In genomic region chr16:84647830-84648594, GRCh38 we compare ENCODE assay signal across 8 cellular contexts. TPM values are rescaled to one million over a fixed set of nuclear protein-coding genes. Genes with fewer than 3 reads are reported as not detected.
DNase-seq lines count a peak whose midpoint lies in the region; ATAC-seq and TF ChIP-seq lines count a peak whose summit lies in the region.

TSS of gene KLHL36 (plus strand) at chr16:84648511. CDS start at chr16:84650868, 2,357 bp downstream.

- peak within 1 kb of the TSS; percentile 58 to 69 for H3K27ac ChIP-seq in ovary
- H3K27ac ChIP-seq in thyroid gland: peak within 1 kb of the TSS; percentile 81 to 86 (median 83)

- H3K36me3 ChIP-seq in ovary (no peaks in the 10 kb centered on the region), thyroid gland (peaks cover 5% of the 10 kb centered on the region in 2 donors)

- peak within 1 kb of the TSS; percentile 82 for H3K4me3 Mint-ChIP-seq in activated naive CD4-positive, alpha-beta T cell treated with anti-CD3 and anti-CD28 coated beads, Interleukin-2, amount 10 ng/mL, durations not matched to agents 7 days and 5 days

- POLR2A ChIA-PET in AG04449 (lab: Yijun Ruan, JAX): interaction anchor here (1.2 kb wide), 1 partner anchor 31 kb away, joined by 3 read pairs; no protein-coding TSS in a partner anchor

- no peak for TF ChIP-seq CTCF in AG04449 (IDR thresholded peaks at IDR 0.05; ENCODE audit: insufficient read depth, low read length, missing control alignments)
- TF ChIP-seq CTCF in ovary (IDR thresholded peaks at IDR 0.05): peak in 1 of 3 donors; percentile 12
- TF ChIP-seq CTCF in thyroid gland (IDR thresholded peaks at IDR 0.05): peak in 1 of 6 experiments; percentile 24

- peaks cover 50% of the 10 kb centered on the region for H3K4me1 Mint-ChIP-seq in activated naive CD4-positive, alpha-beta T cell treated with anti-CD3 and anti-CD28 coated beads, Interleukin-2, amount 10 ng/mL, durations not matched to agents 7 days and 5 days

- DNase-seq in AG04449 (ENCODE audit: low read depth, low spot score) (no peak), head of caudate nucleus (peak in 40 of 42 donors; percentile 22 to 86 (median 70)), ovary (peak; percentile 62 to 82 (median 75)), thyroid gland (peak; percentile 53 to 58)
- DNase-seq in activated naive CD4-positive, alpha-beta T cell treated with anti-CD3 and anti-CD28 coated beads, Interleukin-2, amount 10 ng/mL, durations not matched to agents 7 days and 5 days: peak; percentile 79

- WGBS in ovary, 3 donors: 4 to 15% (median 6%) methylated on average over 18 to 77 of the region's 77 CpGs
- 17 to 28% methylated on average over 17 to 26 of the region's 77 CpGs for WGBS in thyroid gland, 2 donors

- H3K9me3 ChIP-seq in ovary (no peaks in the 10 kb centered on the region), thyroid gland (no peaks in the 10 kb centered on the region)

- CTCF ChIA-PET in AG04449 (lab: Yijun Ruan, JAX): interaction anchor here (0.7 to 5.0 kb wide), 11 partner anchors 15 to 142 kb away, joined by 3 to 30 read pairs (median 8); no protein-coding TSS in a partner anchor
- CTCF ChIA-PET in activated naive CD4-positive, alpha-beta T cell treated with anti-CD3 and anti-CD28 coated beads, Interleukin-2, amount 10 ng/mL, durations not matched to agents 7 days and 5 days (lab: Charles Lee): interaction anchor here (0.8 to 1.4 kb wide), 4 partner anchors 10 to 92 kb away, joined by 3 to 4 read pairs (median 4); no protein-coding TSS in a partner anchor

- H3K27me3 ChIP-seq in ovary (no peaks in the 10 kb centered on the region), thyroid gland (no peaks in the 10 kb centered on the region)

- no peak for TF ChIP-seq EP300 in ovary (IDR thresholded peaks at IDR 0.05)

- H3K27ac Mint-ChIP-seq in activated naive CD4-positive, alpha-beta T cell treated with anti-CD3 and anti-CD28 coated beads, Interleukin-2, amount 10 ng/mL, durations not matched to agents 7 days and 5 days: peak within 1 kb of the TSS; percentile 83

- peaks cover 35% of the 10 kb centered on the region for H3K36me3 Mint-ChIP-seq in activated naive CD4-positive, alpha-beta T cell treated with anti-CD3 and anti-CD28 coated beads, Interleukin-2, amount 10 ng/mL, durations not matched to agents 7 days and 5 days

- intact Hi-C loops in head of caudate nucleus (cut with DNase I) (no loop called here), ovary (cut with DNase I) (no loop called here), thyroid gland (cut with DNase I) (no loop called here)

- peaks cover 9% of the 10 kb centered on the region for H3K4me1 ChIP-seq in ovary (ENCODE audit: insufficient read depth)
- peaks cover 15 to 19% of the 10 kb centered on the region in 2 donors for H3K4me1 ChIP-seq in thyroid gland

- ATAC-seq in GM18519 (IDR thresholded peaks at IDR 0.05; ENCODE audit: low FRiP score, unreplicated experiment) (peak; percentile 44), HG03039 (IDR thresholded peaks at IDR 0.05; ENCODE audit: unreplicated experiment) (peak; percentile 67)

- H3K9me3 Mint-ChIP-seq in activated naive CD4-positive, alpha-beta T cell treated with anti-CD3 and anti-CD28 coated beads, Interleukin-2, amount 10 ng/mL, durations not matched to agents 7 days and 5 days: no peaks in the 10 kb centered on the region

- TF ChIP-seq POLR2A in Raji (IDR thresholded peaks at IDR 0.05; ENCODE audit: insufficient read depth, low read depth, low read length): peak; percentile 40; the same call in 1 of the 2 replicates
- no peak for TF ChIP-seq POLR2A in ovary (IDR thresholded peaks at IDR 0.05)
- no peak for TF ChIP-seq POLR2A in thyroid gland (IDR thresholded peaks at IDR 0.05)

- peak within 1 kb of the TSS; percentile 68 for H3K4me3 ChIP-seq in AG04449 (ENCODE audit: low read depth, low read length)
- H3K4me3 ChIP-seq in ovary: peak within 1 kb of the TSS; percentile 48
- H3K4me3 ChIP-seq in thyroid gland (replicated peaks in 1 of 3): peak within 1 kb of the TSS in 2 of 3 donors; percentile 36 to 48

- peaks cover 54% of the 10 kb centered on the region for H3K27me3 Mint-ChIP-seq in activated naive CD4-positive, alpha-beta T cell treated with anti-CD3 and anti-CD28 coated beads, Interleukin-2, amount 10 ng/mL, durations not matched to agents 7 days and 5 days

RNA-seq across cellular contexts. Expression of gene KLHL36, which starts in this region (rescaled TPM):
- total RNA-seq in ovary (10 to 100 TPM; 36.5 to 94.9 (median 60.9) TPM), thyroid gland (100 to 1,000 TPM in 1 of 4 donors, 10 to 100 TPM in 3; 61.7 to 107 (median 78.0) TPM)
- polyA plus RNA-seq in ovary: 10 to 100 TPM; 20.7 to 27.0 TPM
